Comparison of ENCODE assay signal across 8 cellular contexts in the genomic region with DNA sequence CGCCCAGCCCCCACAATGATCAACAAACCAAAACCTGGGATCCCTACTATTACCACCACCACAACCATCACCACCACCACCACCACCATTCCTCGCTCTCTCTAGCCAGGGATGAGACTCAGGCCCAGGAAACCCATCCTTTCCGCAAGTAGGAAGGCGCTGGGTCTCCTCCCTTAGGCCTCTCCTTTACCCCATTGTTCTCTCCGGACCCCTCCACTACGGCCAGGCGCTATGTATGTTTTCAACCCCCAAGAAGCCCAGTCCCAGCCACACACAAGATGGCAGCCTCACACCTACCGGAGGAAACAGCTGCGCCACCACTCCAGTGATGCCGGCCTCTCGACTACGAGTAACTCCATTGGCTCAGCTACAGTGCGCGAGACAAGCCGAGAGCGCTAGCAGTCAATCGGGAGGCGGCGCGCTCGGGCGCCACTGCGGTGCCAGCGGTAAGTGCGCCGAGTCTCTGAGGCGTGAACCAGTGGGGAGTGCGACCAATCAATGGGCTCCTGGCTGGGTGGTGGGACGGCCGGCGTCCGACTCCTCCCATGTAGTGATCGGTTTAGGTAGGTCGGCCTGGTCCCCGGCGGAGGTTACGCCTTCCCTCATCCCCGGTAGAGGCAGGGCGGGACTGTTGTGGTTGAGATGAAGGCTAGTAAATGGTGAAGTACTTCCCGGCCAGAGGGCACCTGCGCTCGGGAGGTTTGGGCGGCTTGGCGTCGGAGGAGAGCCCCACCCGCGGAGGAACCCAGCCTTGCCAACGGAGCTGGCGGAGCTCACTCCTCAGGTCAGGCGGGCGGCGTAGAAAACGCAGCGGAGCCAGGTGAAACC. TPM values are rescaled to one million over a fixed set of nuclear protein-coding genes. Genes with fewer than 3 reads are reported as not detected.
DNase-seq lines count a peak whose midpoint lies in the region; ATAC-seq and TF ChIP-seq lines count a peak whose summit lies in the region.

A gene (minus strand): TSS at position 376 of the 828 bp plus-strand sequence. CDS start 61,154 bp downstream, outside the sequence.
A gene with protein sequence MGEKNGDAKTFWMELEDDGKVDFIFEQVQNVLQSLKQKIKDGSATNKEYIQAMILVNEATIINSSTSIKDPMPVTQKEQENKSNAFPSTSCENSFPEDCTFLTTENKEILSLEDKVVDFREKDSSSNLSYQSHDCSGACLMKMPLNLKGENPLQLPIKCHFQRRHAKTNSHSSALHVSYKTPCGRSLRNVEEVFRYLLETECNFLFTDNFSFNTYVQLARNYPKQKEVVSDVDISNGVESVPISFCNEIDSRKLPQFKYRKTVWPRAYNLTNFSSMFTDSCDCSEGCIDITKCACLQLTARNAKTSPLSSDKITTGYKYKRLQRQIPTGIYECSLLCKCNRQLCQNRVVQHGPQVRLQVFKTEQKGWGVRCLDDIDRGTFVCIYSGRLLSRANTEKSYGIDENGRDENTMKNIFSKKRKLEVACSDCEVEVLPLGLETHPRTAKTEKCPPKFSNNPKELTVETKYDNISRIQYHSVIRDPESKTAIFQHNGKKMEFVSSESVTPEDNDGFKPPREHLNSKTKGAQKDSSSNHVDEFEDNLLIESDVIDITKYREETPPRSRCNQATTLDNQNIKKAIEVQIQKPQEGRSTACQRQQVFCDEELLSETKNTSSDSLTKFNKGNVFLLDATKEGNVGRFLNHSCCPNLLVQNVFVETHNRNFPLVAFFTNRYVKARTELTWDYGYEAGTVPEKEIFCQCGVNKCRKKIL (plus strand): TSS at position 586 of the 828 bp plus-strand sequence. CDS start 7,620 bp downstream, outside the sequence.

- peak; percentile 33 for TF ChIP-seq CTCF in GM06990 (IDR thresholded peaks at IDR 0.05; ENCODE audit: insufficient read depth, low read length, poor library complexity, severe bottlenecking)
- TF ChIP-seq CTCF in HFF-Myc (IDR thresholded peaks at IDR 0.05; ENCODE audit: low read depth, low read length, missing control alignments): peak; percentile 11

- H3K27ac Mint-ChIP-seq in activated naive CD4-positive, alpha-beta T cell treated with anti-CD3 and anti-CD28 coated beads, Interleukin-2, amount 50 U/mL, for 72 hours: peak within 1 kb of the TSS; percentile 96 to 99

- H3K4me3 ChIP-seq in GM06990 (replicated peaks; ENCODE audit: low read depth, low read length): peak within 1 kb of the TSS; percentile 72
- peak within 1 kb of the TSS; percentile 80 for H3K4me3 ChIP-seq in HFF-Myc (replicated peaks; ENCODE audit: low read depth, low read length)
- peak within 1 kb of the TSS; percentile 91 for H3K4me3 ChIP-seq in SK-N-MC

- ATAC-seq in activated naive CD4-positive, alpha-beta T cell treated with anti-CD3 and anti-CD28 coated beads, Interleukin-2, amount 50 U/mL, for 72 hours: peak; percentile 94 to 95

- no peaks in the 10 kb centered on the region for H3K27me3 ChIP-seq in GM06990 (replicated peaks; ENCODE audit: control insufficient read depth, insufficient read depth, low read length)

- peak within 1 kb of the TSS; percentile 60 for H3K9ac ChIP-seq in SK-N-MC (ENCODE audit: insufficient read length)

- DNase-seq in GM06990 (ENCODE audit: extremely low read depth, insufficient read length) (peak; percentile 100), HFF-Myc (ENCODE audit: extremely low read depth, low read depth) (peak; percentile 97), MV-4-11 (lab: John Stamatoyannopoulos, UW) (peak; percentile 99), SK-N-MC (ENCODE audit: low read depth, low spot score) (peak; percentile 87), glomerular endothelial cell (ENCODE audit: extremely low read depth, low read depth, low spot score) (peak; percentile 88), occipital lobe (lab: John Stamatoyannopoulos, UW) (peak; percentile 100)
- peak; percentile 96 to 99 for DNase-seq in activated naive CD4-positive, alpha-beta T cell treated with anti-CD3 and anti-CD28 coated beads, Interleukin-2, amount 50 U/mL, for 72 hours (ENCODE audit: low spot score in 2 of 2)

- no peaks in the 10 kb centered on the region for H3K9me3 ChIP-seq in SK-N-MC (ENCODE audit: low read depth, low read length)

- H3K9me3 Mint-ChIP-seq in activated naive CD4-positive, alpha-beta T cell treated with anti-CD3 and anti-CD28 coated beads, Interleukin-2, amount 50 U/mL, for 72 hours: no peaks in the 10 kb centered on the region

- no peaks in the 10 kb centered on the region for H3K36me3 ChIP-seq in GM06990 (ENCODE audit: control insufficient read depth, insufficient read depth, low read length)
- no peaks in the 10 kb centered on the region for H3K36me3 ChIP-seq in SK-N-MC (ENCODE audit: insufficient read depth, low read length)

- no peak within 1 kb of the TSS; the same call in 1 of the 2 replicates for H3K27ac ChIP-seq in SK-N-MC
- peak within 1 kb of the TSS; percentile 94 for H3K27ac ChIP-seq in temporal lobe (ENCODE audit: low read depth, low read length)

- peaks cover 25 to 28% of the 10 kb centered on the region in 2 donors for H3K36me3 Mint-ChIP-seq in activated naive CD4-positive, alpha-beta T cell treated with anti-CD3 and anti-CD28 coated beads, Interleukin-2, amount 50 U/mL, for 72 hours

RNA-seq across cellular contexts. Expression of the first gene that starts in this region (rescaled TPM):
- total RNA-seq in activated naive CD4-positive, alpha-beta T cell treated with anti-CD3 and anti-CD28 coated beads, Interleukin-2, amount 50 U/mL, for 72 hours: 10 to 100 TPM in 1 of 2 donors, 1 to 10 TPM in 1; 5.2 to 14.5 TPM
- total RNA-seq in glomerular endothelial cell (4.1 and 6.3 TPM in 2 replicates), occipital lobe (36.5 TPM), temporal lobe (35.7 TPM)

RNA-seq across cellular contexts. Expression of the second gene that starts in this region (rescaled TPM):
- total RNA-seq in activated naive CD4-positive, alpha-beta T cell treated with anti-CD3 and anti-CD28 coated beads, Interleukin-2, amount 50 U/mL, for 72 hours: 10 to 100 TPM; 16.0 to 22.7 TPM
- total RNA-seq in glomerular endothelial cell (2.8 and 3.9 TPM in 2 replicates), occipital lobe (20.7 TPM), temporal lobe (14.0 TPM)
